Comparison of ENCODE assay signal across 11 cellular contexts in genomic region chr4:2937986-2938385, GRCh38. TPM values are rescaled to one million over a fixed set of nuclear protein-coding genes. Genes with fewer than 3 reads are reported as not detected.
DNase-seq lines count a peak whose midpoint lies in the region; ATAC-seq and TF ChIP-seq lines count a peak whose summit lies in the region.
"Had no signal": no experiment of that assay in that cellular context is flagged by ENCODE, and none has a peak within 500 bp of the region (broad histone marks: within the 10 kb centered on the region; RNA-seq: fewer than 3 reads in every experiment).

No MANE protein-coding gene starts in this region.

- DNase-seq in activated naive CD4-positive, alpha-beta T cell treated with anti-CD3 and anti-CD28 coated beads, Interleukin-2, amount 10 ng/mL, durations not matched to agents 7 days and 5 days: no peak
- no peak for DNase-seq in activated naive CD4-positive, alpha-beta T cell treated with anti-CD3 and anti-CD28 coated beads, Interleukin-2, amount 50 U/mL, for 16 hours
- DNase-seq in MCF 10A (ENCODE audit: unreplicated experiment): no peak
- DNase-seq in activated effector memory CD4-positive, alpha-beta T cell treated with anti-CD3 and anti-CD28 coated beads, Interleukin-2, amount 50 U/mL, for 16 hours: no peak
- DNase-seq in SKM-1 (lab: John Stamatoyannopoulos, UW; ENCODE audit: unreplicated experiment): no peak
- DNase-seq in iPS-NIHi7 (ENCODE audit: extremely low spot score): no peak
- DNase-seq: MV-4-11; stimulated activated CD4-positive, alpha-beta T cell treated with anti-CD3 and anti-CD28 coated beads, Interleukin-12 subunit alpha, Interleukin-12 subunit beta, amount 100 ng/mL, for 4 hours had no signal

- H3K4me1 Mint-ChIP-seq in activated naive CD4-positive, alpha-beta T cell treated with anti-CD3 and anti-CD28 coated beads, Interleukin-2, amount 10 ng/mL, durations not matched to agents 7 days and 5 days: peaks cover 39% of the 10 kb centered on the region
- peaks cover 32% of the 10 kb centered on the region for H3K4me1 Mint-ChIP-seq in MCF 10A (ENCODE audit: insufficient read depth, unreplicated experiment)
- peaks cover 53% of the 10 kb centered on the region for H3K4me1 Mint-ChIP-seq in stimulated activated memory B cell treated with anti-CD40 and anti-IgM and Interleukin-4, amounts not matched to agents 10 μg/mL and 1 μg/mL and 100 μg/mL, for 72 hours

- no TSS peak for BruUV-seq in MCF 10A (replicated peaks; lab: Mats Ljungman, UMichigan)

- peaks cover 41% of the 10 kb centered on the region for H3K4me1 ChIP-seq in OCI-LY3 (ENCODE audit: low read length)

- no peaks in the 10 kb centered on the region for H3K27me3 Mint-ChIP-seq in activated naive CD4-positive, alpha-beta T cell treated with anti-CD3 and anti-CD28 coated beads, Interleukin-2, amount 10 ng/mL, durations not matched to agents 7 days and 5 days
- no peaks in the 10 kb centered on the region for H3K27me3 Mint-ChIP-seq in MCF 10A (ENCODE audit: insufficient read depth, unreplicated experiment)
- H3K27me3 Mint-ChIP-seq in stimulated activated memory B cell treated with anti-CD40 and anti-IgM and Interleukin-4, amounts not matched to agents 10 μg/mL and 1 μg/mL and 100 μg/mL, for 72 hours: no peaks in the 10 kb centered on the region

- no peak for ATAC-seq in stimulated activated memory B cell treated with anti-CD40 and anti-IgM and Interleukin-4, amounts not matched to agents 10 μg/mL and 1 μg/mL and 100 μg/mL, for 72 hours

- H3K27ac Mint-ChIP-seq in activated naive CD4-positive, alpha-beta T cell treated with anti-CD3 and anti-CD28 coated beads, Interleukin-2, amount 10 ng/mL, durations not matched to agents 7 days and 5 days: peak overlapping the region; percentile 90
- peak overlapping the region; percentile 84 for H3K27ac Mint-ChIP-seq in MCF 10A (ENCODE audit: low read depth, unreplicated experiment)
- peak overlapping the region; percentile 86 for H3K27ac Mint-ChIP-seq in stimulated activated memory B cell treated with anti-CD40 and anti-IgM and Interleukin-4, amounts not matched to agents 10 μg/mL and 1 μg/mL and 100 μg/mL, for 72 hours

- no peak overlapping the region for H2AFZ ChIP-seq in OCI-LY3 (ENCODE audit: low read depth, low read length)

- H3K9me3 Mint-ChIP-seq in activated naive CD4-positive, alpha-beta T cell treated with anti-CD3 and anti-CD28 coated beads, Interleukin-2, amount 10 ng/mL, durations not matched to agents 7 days and 5 days: no peaks in the 10 kb centered on the region
- no peaks in the 10 kb centered on the region for H3K9me3 Mint-ChIP-seq in MCF 10A (ENCODE audit: unreplicated experiment)
- H3K9me3 Mint-ChIP-seq in stimulated activated memory B cell treated with anti-CD40 and anti-IgM and Interleukin-4, amounts not matched to agents 10 μg/mL and 1 μg/mL and 100 μg/mL, for 72 hours: no peaks in the 10 kb centered on the region

- POLR2A ChIA-PET in MCF 10A (lab: Yijun Ruan, JAX): interaction anchor here (1.0 to 5.3 kb wide), 9 partner anchors 10 to 182 kb away, joined by 3 to 120 read pairs (median 17); partner anchors contain the start of genes GRK4, NOP14 and TNIP2

- H3K4me3 ChIP-seq in OCI-LY3 (ENCODE audit: low read length): peak overlapping the region; percentile 92; the same call in 1 of the 2 replicates

- H3K79me2 ChIP-seq in OCI-LY3 (ENCODE audit: low read length): peaks cover 16% of the 10 kb centered on the region

- no peak overlapping the region for H3K9ac ChIP-seq in OCI-LY3 (ENCODE audit: low read length)

- peak overlapping the region; percentile 88 for H3K4me2 ChIP-seq in OCI-LY3 (ENCODE audit: low read length)

- peak overlapping the region; percentile 82 for H3K27ac ChIP-seq in OCI-LY3 (ENCODE audit: low read length)
- H3K27ac ChIP-seq: neutrophil had no signal

- H3K4me3 Mint-ChIP-seq in activated naive CD4-positive, alpha-beta T cell treated with anti-CD3 and anti-CD28 coated beads, Interleukin-2, amount 10 ng/mL, durations not matched to agents 7 days and 5 days: no peak overlapping the region
- no peak overlapping the region for H3K4me3 Mint-ChIP-seq in MCF 10A (ENCODE audit: unreplicated experiment)
- no peak overlapping the region for H3K4me3 Mint-ChIP-seq in stimulated activated memory B cell treated with anti-CD40 and anti-IgM and Interleukin-4, amounts not matched to agents 10 μg/mL and 1 μg/mL and 100 μg/mL, for 72 hours

- H3K36me3 ChIP-seq in OCI-LY3 (replicated peaks; ENCODE audit: low read depth, low read length): peaks cover 54% of the 10 kb centered on the region

- peaks cover 43% of the 10 kb centered on the region for H3K36me3 Mint-ChIP-seq in activated naive CD4-positive, alpha-beta T cell treated with anti-CD3 and anti-CD28 coated beads, Interleukin-2, amount 10 ng/mL, durations not matched to agents 7 days and 5 days
- H3K36me3 Mint-ChIP-seq in MCF 10A (ENCODE audit: insufficient read depth, unreplicated experiment): peaks cover 69% of the 10 kb centered on the region
- peaks cover 62% of the 10 kb centered on the region for H3K36me3 Mint-ChIP-seq in stimulated activated memory B cell treated with anti-CD40 and anti-IgM and Interleukin-4, amounts not matched to agents 10 μg/mL and 1 μg/mL and 100 μg/mL, for 72 hours

- H3K9me3 ChIP-seq in OCI-LY3 (ENCODE audit: insufficient read depth, low read length): no peaks in the 10 kb centered on the region
- H3K9me3 ChIP-seq: neutrophil had no signal

- intact Hi-C loops in MCF 10A (cut with micrococcal nuclease): loop anchor here (2.0 to 5.0 kb wide), 3 partner anchors 25 to 181 kb away; partner anchors contain the start of genes ADD1, GRK4, NOP14 and TNIP2

- no peaks in the 10 kb centered on the region for H3K27me3 ChIP-seq in OCI-LY3 (ENCODE audit: low read depth, low read length)
- H3K27me3 ChIP-seq: neutrophil had no signal

- no peak for TF ChIP-seq CTCF in OCI-LY3 (IDR thresholded peaks at IDR 0.05; ENCODE audit: low read depth, low read length)
- no peak for TF ChIP-seq CTCF in MCF 10A (IDR thresholded peaks at IDR 0.05; ENCODE audit: unreplicated experiment)

- H4K20me1 ChIP-seq in OCI-LY3 (ENCODE audit: insufficient read depth, low read length): peaks cover 24% of the 10 kb centered on the region

- CTCF ChIA-PET in activated naive CD4-positive, alpha-beta T cell treated with anti-CD3 and anti-CD28 coated beads, Interleukin-2, amount 10 ng/mL, durations not matched to agents 7 days and 5 days (lab: Charles Lee): no interaction called here
- CTCF ChIA-PET in MCF 10A (lab: Yijun Ruan, JAX): interaction anchor here (0.6 to 4.8 kb wide), 3 partner anchors 10 to 504 kb away, joined by 3 to 30 read pairs (median 4); partner anchors contain the start of gene HGFAC

RNA-seq across cellular contexts. Expression of gene NOP14, which starts 25.2 kb away (rescaled TPM):
- total RNA-seq in MCF 10A (2022): 44.0 and 65.6 TPM in 2 replicates

RNA-seq across cellular contexts. Expression of gene GRK4, which starts 25.4 kb away (rescaled TPM):
- total RNA-seq in MCF 10A (2022): 4.5 and 5.9 TPM in 2 replicates
